ENCODE assay signal across 8 cellular contexts in the genomic region with DNA sequence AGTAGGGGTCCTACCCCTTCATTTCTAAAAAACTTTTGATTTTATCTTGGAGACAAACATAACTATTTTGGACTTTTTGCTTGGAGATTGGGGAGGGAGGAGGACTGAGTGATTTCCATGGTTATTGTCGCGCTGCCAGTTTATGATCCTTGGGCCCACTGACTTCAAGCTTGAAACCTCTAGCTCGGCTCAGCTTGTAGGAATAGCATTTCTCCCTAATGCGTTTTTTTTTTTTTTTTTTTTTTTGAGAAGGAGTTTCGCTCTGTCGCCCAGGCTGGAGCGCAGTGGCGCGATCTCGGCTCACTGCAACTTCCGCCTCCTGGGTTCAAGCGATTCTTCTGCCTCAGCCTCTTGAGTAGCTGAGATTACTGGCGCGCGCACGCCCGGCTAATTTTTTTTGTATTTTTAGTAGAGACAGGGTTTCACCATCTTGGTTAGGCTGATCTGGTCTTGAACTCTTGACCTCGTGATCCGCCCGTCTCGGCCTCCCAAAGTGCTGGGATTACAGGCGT. TPM values are rescaled to one million over a fixed set of nuclear protein-coding genes. Genes with fewer than 3 reads are reported as not detected.
DNase-seq lines count a peak whose midpoint lies in the region; ATAC-seq and TF ChIP-seq lines count a peak whose summit lies in the region.
"Not testable (repeated sequence)": the region's sequence is repeated elsewhere in the genome, so short reads cannot be mapped to it uniquely, and the experiment has no call there.

No MANE protein-coding gene starts in this region.

- DNase-seq in CD8-positive, alpha-beta memory T cell; RWPE2 (ENCODE audit: low spot score); activated naive CD4-positive, alpha-beta T cell treated with anti-CD3 and anti-CD28 coated beads, Interleukin-2, amount 50 U/mL, for 72 hours (ENCODE audit: low spot score in 2 of 2); effector memory CD8-positive, alpha-beta T cell: not testable (repeated sequence)

- H3K27ac Mint-ChIP-seq in CD8-positive, alpha-beta memory T cell: peak overlapping the region in 7 of 8 donors; percentile 17 to 98 (median 45)
- peak overlapping the region in 1 of 3 donors; percentile 94 for H3K27ac Mint-ChIP-seq in IgD-negative memory B cell
- peak overlapping the region; percentile 50 to 93 for H3K27ac Mint-ChIP-seq in activated naive CD4-positive, alpha-beta T cell treated with anti-CD3 and anti-CD28 coated beads, Interleukin-2, amount 50 U/mL, for 72 hours
- H3K27ac Mint-ChIP-seq in effector memory CD8-positive, alpha-beta T cell: peak overlapping the region; percentile 97 to 99
- peak overlapping the region; percentile 99 for H3K27ac Mint-ChIP-seq in nephron

- H3K9me3 ChIP-seq in CD8-positive, alpha-beta memory T cell (ENCODE audit: low read length); RWPE2 (ENCODE audit: severe bottlenecking); iPS-18a (ENCODE audit: control insufficient read depth, low read depth, low read length); stomach smooth muscle (ENCODE audit: control insufficient read depth in 2 of 2, low read length in 2 of 2): not testable (repeated sequence)

- peak overlapping the region; percentile 93 for H3K4me3 ChIP-seq in CD8-positive, alpha-beta memory T cell (ENCODE audit: low read length)
- H3K4me3 ChIP-seq in RWPE2 (ENCODE audit: severe bottlenecking) (peak overlapping the region; percentile 53), iPS-18a (ENCODE audit: low read length) (peak overlapping the region; percentile 93), stomach smooth muscle (ENCODE audit: low read length in 2 of 2) (peak overlapping the region; percentile 95 to 98)

- not testable (repeated sequence) for ATAC-seq in RWPE2 (ENCODE audit: low read depth); activated naive CD4-positive, alpha-beta T cell treated with anti-CD3 and anti-CD28 coated beads, Interleukin-2, amount 50 U/mL, for 72 hours; effector memory CD8-positive, alpha-beta T cell (replicated peaks)

- not testable (repeated sequence) for H3K9me3 Mint-ChIP-seq in CD8-positive, alpha-beta memory T cell; IgD-negative memory B cell; activated naive CD4-positive, alpha-beta T cell treated with anti-CD3 and anti-CD28 coated beads, Interleukin-2, amount 50 U/mL, for 72 hours; effector memory CD8-positive, alpha-beta T cell; nephron

- peaks cover 0 to 14% (median 0%) of the 10 kb centered on the region in 3 donors for H3K36me3 Mint-ChIP-seq in CD8-positive, alpha-beta memory T cell
- H3K36me3 Mint-ChIP-seq in IgD-negative memory B cell; nephron (ENCODE audit: low read depth): not testable (repeated sequence)
- peaks cover 0 to 11% of the 10 kb centered on the region in 2 donors for H3K36me3 Mint-ChIP-seq in activated naive CD4-positive, alpha-beta T cell treated with anti-CD3 and anti-CD28 coated beads, Interleukin-2, amount 50 U/mL, for 72 hours
- peaks cover 14% of the 10 kb centered on the region for H3K36me3 Mint-ChIP-seq in effector memory CD8-positive, alpha-beta T cell (ENCODE audit: insufficient read depth)

- H3K4me1 ChIP-seq in CD8-positive, alpha-beta memory T cell (ENCODE audit: insufficient read depth, low read length): peaks cover 31% of the 10 kb centered on the region
- H3K4me1 ChIP-seq in RWPE2 (ENCODE audit: insufficient read depth, poor library complexity, severe bottlenecking): peaks cover 22% of the 10 kb centered on the region
- H3K4me1 ChIP-seq in iPS-18a (ENCODE audit: control insufficient read depth, low read depth, low read length): peaks cover 10% of the 10 kb centered on the region
- H3K4me1 ChIP-seq in stomach smooth muscle (ENCODE audit: control insufficient read depth, insufficient read depth, low read length): not testable (repeated sequence)

- POLR2A ChIA-PET in CD8-positive, alpha-beta memory T cell (lab: Charles Lee): interaction anchor here (0.6 to 0.7 kb wide), 2 partner anchors 13 to 34 kb away, joined by 3 to 4 read pairs; no protein-coding TSS in a partner anchor

- not testable (repeated sequence) for H3K27ac ChIP-seq in CD8-positive, alpha-beta memory T cell (ENCODE audit: low read depth, low read length); RWPE2 (ENCODE audit: poor library complexity, severe bottlenecking); iPS-18a (ENCODE audit: low read length); stomach smooth muscle (ENCODE audit: low read length)

- H3K4me1 Mint-ChIP-seq in CD8-positive, alpha-beta memory T cell: peaks cover 44 to 64% (median 60%) of the 10 kb centered on the region in 3 donors
- H3K4me1 Mint-ChIP-seq in IgD-negative memory B cell (peaks cover 26 to 43% (median 34%) of the 10 kb centered on the region in 3 donors), nephron (peaks cover 38% of the 10 kb centered on the region)
- H3K4me1 Mint-ChIP-seq in effector memory CD8-positive, alpha-beta T cell (ENCODE audit: low read depth in 2 of 2): peaks cover 15% of the 10 kb centered on the region in 2 donors

- not testable (repeated sequence) for H3K36me3 ChIP-seq in CD8-positive, alpha-beta memory T cell (ENCODE audit: insufficient read depth, low read length); RWPE2 (ENCODE audit: low read depth); iPS-18a (ENCODE audit: control insufficient read depth, low read depth, low read length); stomach smooth muscle (ENCODE audit: control insufficient read depth in 2 of 2, insufficient read depth in 2 of 2, low read length in 2 of 2)

- CTCF ChIA-PET in CD8-positive, alpha-beta memory T cell (lab: Charles Lee): not testable (repeated sequence)

- peak overlapping the region; percentile 97 to 100 (median 99) for H3K4me3 Mint-ChIP-seq in CD8-positive, alpha-beta memory T cell
- H3K4me3 Mint-ChIP-seq in IgD-negative memory B cell: peak overlapping the region; percentile 66 to 94 (median 87)
- peak overlapping the region; percentile 82 to 87 for H3K4me3 Mint-ChIP-seq in effector memory CD8-positive, alpha-beta T cell
- peak overlapping the region; percentile 90 to 94 (median 93) for H3K4me3 Mint-ChIP-seq in nephron

- H3K9ac ChIP-seq in iPS-18a (ENCODE audit: low read length) (peak overlapping the region; percentile 94), stomach smooth muscle (ENCODE audit: low read length in 2 of 2) (peak overlapping the region; percentile 60 to 96)

- not testable (repeated sequence) for TF ChIP-seq CTCF in RWPE2 (IDR thresholded peaks at IDR 0.05; ENCODE audit: poor library complexity, severe bottlenecking); nephron (IDR thresholded peaks at IDR 0.05; ENCODE audit: unreplicated experiment in 3 of 3)

- not testable (repeated sequence) for H3K27me3 Mint-ChIP-seq in CD8-positive, alpha-beta memory T cell; IgD-negative memory B cell; effector memory CD8-positive, alpha-beta T cell; nephron (ENCODE audit: low read depth)

- H3K27me3 ChIP-seq in CD8-positive, alpha-beta memory T cell (ENCODE audit: insufficient read depth, low read length, poor library complexity, severe bottlenecking); RWPE2 (ENCODE audit: insufficient read depth, poor library complexity, severe bottlenecking); iPS-18a (ENCODE audit: control insufficient read depth, insufficient read depth, low read length); stomach smooth muscle (ENCODE audit: control insufficient read depth in 1 of 2, insufficient read depth in 2 of 2, low read length in 2 of 2): not testable (repeated sequence)

RNA-seq across cellular contexts. Expression of a gene that starts 1.7 kb away (rescaled TPM):
- 10 to 100 TPM; 16.0 to 18.1 TPM for total RNA-seq in CD8-positive, alpha-beta memory T cell
- polyA plus RNA-seq in CD8-positive, alpha-beta memory T cell: 25.2 TPM
- 23.6 TPM for polyA plus RNA-seq in IgD-negative memory B cell
- total RNA-seq in activated naive CD4-positive, alpha-beta T cell treated with anti-CD3 and anti-CD28 coated beads, Interleukin-2, amount 50 U/mL, for 72 hours: 10 to 100 TPM in 1 of 2 donors, 1 to 10 TPM in 1; 9.7 to 12.0 TPM

RNA-seq across cellular contexts. Expression of a gene that starts 33.1 kb away (rescaled TPM):
- 10 to 100 TPM; 26.7 to 27.0 TPM for total RNA-seq in CD8-positive, alpha-beta memory T cell
- 89.0 TPM for polyA plus RNA-seq in CD8-positive, alpha-beta memory T cell
- polyA plus RNA-seq in IgD-negative memory B cell: 59.5 TPM
- total RNA-seq in activated naive CD4-positive, alpha-beta T cell treated with anti-CD3 and anti-CD28 coated beads, Interleukin-2, amount 50 U/mL, for 72 hours: 10 to 100 TPM; 16.6 to 30.1 TPM
